ENCODE assay signal across 8 cellular contexts in the genomic region with DNA sequence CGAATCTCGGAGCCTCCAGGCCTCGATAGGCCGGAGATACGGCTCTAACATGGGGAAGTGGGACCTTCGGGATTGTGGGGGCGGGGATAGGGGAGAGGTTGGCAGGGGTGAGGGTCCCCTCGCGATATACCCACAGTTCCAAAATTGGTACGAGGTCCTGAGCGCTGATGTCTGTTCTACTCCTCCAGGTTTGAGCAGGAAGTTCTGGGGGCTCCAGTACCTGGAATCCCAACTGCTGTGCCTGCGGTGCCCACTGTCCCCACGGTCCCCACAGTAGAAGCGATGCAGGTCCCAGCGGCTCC. TPM values are rescaled to one million over a fixed set of nuclear protein-coding genes. Genes with fewer than 3 reads are reported as not detected.
DNase-seq lines count a peak whose midpoint lies in the region; ATAC-seq and TF ChIP-seq lines count a peak whose summit lies in the region.

No MANE protein-coding gene starts in this region.

- peaks cover 14% of the 10 kb centered on the region for H3K79me2 ChIP-seq in HCT116 (ENCODE audit: insufficient read depth, low read length)

- ATAC-seq in HCT116 (no peak), HG03196 (IDR thresholded peaks at IDR 0.05; ENCODE audit: unreplicated experiment) (no peak), GM21447 (IDR thresholded peaks at IDR 0.05; ENCODE audit: unreplicated experiment) (no peak)
- no peak for ATAC-seq in stimulated activated naive CD8-positive, alpha-beta T cell treated with anti-CD3 and anti-CD28 coated beads, Interleukin-15, amount 100 ng/mL, for 72 hours

- intact Hi-C loops in HCT116 (cut with micrococcal nuclease), result no loop called here

- H3K4me3 ChIP-seq in HCT116 (replicated peaks in 1 of 2; ENCODE audit: low read depth in 1 of 2, low read length in 2 of 2) (peak overlapping the region; percentile 89 to 97), WI38 (ENCODE audit: low read depth, low read length) (peak overlapping the region; percentile 98), iPS DF 6.9 (ENCODE audit: low read length) (peak overlapping the region; percentile 63)

- no peaks in the 10 kb centered on the region for H3K9me3 ChIP-seq in HCT116 (ENCODE audit: control insufficient read depth in 1 of 2, insufficient read depth in 1 of 2, low read depth in 1 of 2, low read length in 2 of 2)
- no peaks in the 10 kb centered on the region for H3K9me3 ChIP-seq in iPS DF 6.9 (ENCODE audit: control insufficient read depth, insufficient read depth, low read length)

- POLR2A ChIA-PET in HCT116 (lab: Charles Lee), result no interaction called here

- DNase-seq in HCT116 (ENCODE audit: low read depth, low spot score), result no peak
- no peak for DNase-seq in iPS DF 6.9 (ENCODE audit: low read depth, low spot score)
- DNase-seq in stimulated activated naive CD8-positive, alpha-beta T cell treated with anti-CD3 and anti-CD28 coated beads, Interleukin-15, amount 100 ng/mL, for 72 hours, result no peak
- DNase-seq in NCI-H446 (lab: John Stamatoyannopoulos, UW), result no peak
- DNase-seq in activated CD4-positive, alpha-beta T cell treated with anti-CD3 and anti-CD28 coated beads, Interleukin-2, amount 50 U/mL, for 48 hours, result no peak

- RAD21 ChIA-PET in HCT116 (lab: Charles Lee; ENCODE audit: low non-redundant PET in 1 of 2, low total read pairs in 2 of 2, uncharacterized antibody in 2 of 2, unreplicated experiment in 2 of 2), result no interaction called here

- H3K4me3 Mint-ChIP-seq in stimulated activated naive CD8-positive, alpha-beta T cell treated with anti-CD3 and anti-CD28 coated beads, Interleukin-15, amount 100 ng/mL, for 72 hours, result peak overlapping the region; percentile 89 to 90

- TSS peak; percentile 73 for BruUV-seq in HCT116 (replicated peaks; lab: Mats Ljungman, UMichigan)

- TF ChIP-seq RAD21 in HCT116 (IDR thresholded peaks at IDR 0.05; ENCODE audit: low read depth), result no peak

- no CpG with 5 or more reads among the region's 15 CpGs for WGBS in iPS DF 6.9 (ENCODE audit: insufficient coverage, insufficient read length)

- TF ChIP-seq POLR2A in HCT116 (IDR thresholded peaks at IDR 0.05; ENCODE audit: borderline replicate concordance, extremely low read depth, insufficient read depth, insufficient read length), result no peak

- peak overlapping the region; percentile 93 to 97 for H3K27ac Mint-ChIP-seq in stimulated activated naive CD8-positive, alpha-beta T cell treated with anti-CD3 and anti-CD28 coated beads, Interleukin-15, amount 100 ng/mL, for 72 hours

- CTCF ChIA-PET in HCT116 (lab: Charles Lee), result no interaction called here

- peak overlapping the region; percentile 98 for H3K4me2 ChIP-seq in HCT116 (ENCODE audit: low read length)

- TF ChIP-seq CTCF in HCT116 (IDR thresholded peaks at IDR 0.05 in 2 of 3, conservative IDR thresholded peaks at IDR 0.05 in 1 of 3; ENCODE audit: borderline replicate concordance in 1 of 3, insufficient read depth in 1 of 3, low read depth in 2 of 3, low read length in 2 of 3) (no peak), WI38 (IDR thresholded peaks at IDR 0.05; ENCODE audit: low read depth, low read length) (no peak)

- H3K36me3 ChIP-seq in HCT116 (ENCODE audit: control insufficient read depth in 1 of 2, insufficient read depth in 2 of 2, low read length in 2 of 2) (peaks cover 22 to 23% of the 10 kb centered on the region in 2 experiments; a peak in 3 of 4 replicates), iPS DF 6.9 (ENCODE audit: control insufficient read depth, insufficient read depth, low read length) (peaks cover 12% of the 10 kb centered on the region)

- H3K9ac ChIP-seq in HCT116 (ENCODE audit: low read length), result peak overlapping the region; percentile 92

- no peaks in the 10 kb centered on the region for H3K27me3 Mint-ChIP-seq in stimulated activated naive CD8-positive, alpha-beta T cell treated with anti-CD3 and anti-CD28 coated beads, Interleukin-15, amount 100 ng/mL, for 72 hours

- no peaks in the 10 kb centered on the region for H3K27me3 ChIP-seq in HCT116 (ENCODE audit: insufficient read depth, low read length)
- H3K27me3 ChIP-seq in iPS DF 6.9 (ENCODE audit: control insufficient read depth, insufficient read depth, low read length), result no peaks in the 10 kb centered on the region

- no peaks in the 10 kb centered on the region for H4K20me1 ChIP-seq in HCT116 (ENCODE audit: insufficient read depth)

- H3K27ac ChIP-seq in HCT116 (ENCODE audit: low read depth, low read length) (peak overlapping the region; percentile 73), iPS DF 6.9 (ENCODE audit: low read length) (no peak overlapping the region)

- peaks cover 7 to 9% of the 10 kb centered on the region in 2 experiments; a peak in 3 of 4 replicates for H3K4me1 ChIP-seq in HCT116 (ENCODE audit: control insufficient read depth in 1 of 2, insufficient read depth in 2 of 2, low read length in 2 of 2)
- peaks cover 2% of the 10 kb centered on the region; the same call in 1 of the 2 replicates for H3K4me1 ChIP-seq in iPS DF 6.9 (ENCODE audit: control insufficient read depth, insufficient read depth, low read length)

- no peak overlapping the region for H2AFZ ChIP-seq in HCT116 (ENCODE audit: low read depth, low read length, poor library complexity, severe bottlenecking)

- H3K9me3 Mint-ChIP-seq in stimulated activated naive CD8-positive, alpha-beta T cell treated with anti-CD3 and anti-CD28 coated beads, Interleukin-15, amount 100 ng/mL, for 72 hours, result no peaks in the 10 kb centered on the region

- H3K9me2 ChIP-seq in HCT116 (ENCODE audit: insufficient read depth), result no peaks in the 10 kb centered on the region

- peaks cover 35% of the 10 kb centered on the region for H3K4me1 Mint-ChIP-seq in stimulated activated naive CD8-positive, alpha-beta T cell treated with anti-CD3 and anti-CD28 coated beads, Interleukin-15, amount 100 ng/mL, for 72 hours

TF ChIP-seq in HCT116, 20 proteins besides CTCF, POLR2A, EP300 and RAD21:
- TF ChIP-seq SIN3A (IDR thresholded peaks at IDR 0.05; ENCODE audit: low read depth) (0 out of 2 replicates have a peak, but pooled peaks have one; percentile 4), ELF1 (IDR thresholded peaks at IDR 0.05; ENCODE audit: borderline replicate concordance, low read depth) (no peak), YY1 (IDR thresholded peaks at IDR 0.05; ENCODE audit: extremely low read depth, insufficient replicate concordance, low read depth, low read length) (no peak), FOSL1 (IDR thresholded peaks at IDR 0.05; ENCODE audit: low read depth) (no peak), CBX3 (IDR thresholded peaks at IDR 0.05; ENCODE audit: low read depth) (no peak), POLR2AphosphoS5 (IDR thresholded peaks at IDR 0.05; ENCODE audit: low read depth, low read length) (no peak), EZH2phosphoT487 (IDR thresholded peaks at IDR 0.05; ENCODE audit: borderline replicate concordance) (no peak)
TF ChIP-seq in HCT116: peak in this region for 1.

RNA-seq across cellular contexts. Expression of a gene that starts 0.4 kb away (rescaled TPM):
- total RNA-seq in HCT116 (2021; ENCODE audit: unreplicated experiment), result 87.2 TPM
- polyA plus RNA-seq in HCT116 (2012), result 62.5 and 68.5 TPM in 2 replicates

RNA-seq across cellular contexts. Expression of a gene that starts 12.3 kb away (rescaled TPM):
- 1.5 TPM for total RNA-seq in HCT116 (2021; ENCODE audit: unreplicated experiment)
- polyA plus RNA-seq in HCT116 (2012), result 1.6 and 2.3 TPM in 2 replicates

RNA-seq across cellular contexts. Expression of a gene that starts 16.7 kb away (rescaled TPM):
- 31.7 TPM for total RNA-seq in HCT116 (2021; ENCODE audit: unreplicated experiment)
- polyA plus RNA-seq in HCT116 (2012), result 12.0 and 16.5 TPM in 2 replicates

RNA-seq across cellular contexts. Expression of a gene that starts 18.8 kb away (rescaled TPM):
- 496 TPM for total RNA-seq in HCT116 (2021; ENCODE audit: unreplicated experiment)
- polyA plus RNA-seq in HCT116 (2012), result 640 and 749 TPM in 2 replicates

RNA-seq across cellular contexts. Expression of a gene that starts 37.0 kb away (rescaled TPM):
- total RNA-seq in HCT116 (2021; ENCODE audit: unreplicated experiment), result 0.69 TPM
- polyA plus RNA-seq in HCT116 (2012), result 3.7 and 4.0 TPM in 2 replicates
